ENCODE assay signal across 1 cellular context in genomic region chr18:70374154-70374553, GRCh38.
TF ChIP-seq lines count a peak whose summit lies in the region.

No MANE protein-coding gene starts in this region.

TF ChIP-seq in HepG2, 621 proteins besides CTCF, POLR2A, EP300 and RAD21 (continued from another document):
- TF ChIP-seq ZBTB39 (CRISPR knock-in tag; IDR thresholded peaks at IDR 0.05): no peak
